In the genomic region with DNA sequence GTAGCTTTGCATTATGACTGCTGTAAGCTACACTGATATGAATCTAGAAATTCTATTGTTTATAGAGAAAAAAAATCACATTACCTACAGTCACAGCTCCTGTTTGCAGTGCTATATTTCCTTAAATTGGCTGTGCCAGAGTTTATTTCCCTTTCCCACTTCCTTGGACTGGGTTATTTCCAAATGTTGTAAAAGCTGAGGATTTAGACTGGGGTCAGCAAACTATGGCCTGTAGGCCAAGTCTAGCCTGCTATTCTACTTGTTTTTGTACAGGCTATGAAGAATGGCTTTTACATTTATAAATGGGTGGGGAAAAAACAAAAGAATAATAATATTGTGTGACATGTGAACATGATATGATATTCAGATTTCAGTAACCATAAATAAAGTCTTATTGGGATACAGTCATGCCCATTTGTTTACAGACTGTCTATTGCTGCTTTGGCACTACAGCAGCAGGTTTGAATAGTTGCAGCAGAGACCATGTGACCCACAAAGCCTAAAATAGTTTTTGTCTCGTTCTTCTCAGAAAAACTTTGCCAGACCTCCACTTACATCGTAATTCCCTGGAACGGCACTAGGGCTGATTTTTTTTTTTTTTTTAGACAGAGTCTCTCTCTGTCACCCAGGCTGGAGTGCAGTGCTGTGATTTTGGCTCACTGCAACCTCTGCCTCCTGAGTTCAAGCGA, we compare ENCODE assay signal across 19 cellular contexts. TPM values are rescaled to one million over a fixed set of nuclear protein-coding genes. Genes with fewer than 3 reads are reported as not detected.
A peak's percentile ranks its signal among the peaks of the same experiment; 100 is the strongest.
DNase-seq lines count a peak whose midpoint lies in the region; ATAC-seq and TF ChIP-seq lines count a peak whose summit lies in the region.
"Had no signal": no experiment of that assay in that cellular context is flagged by ENCODE, and none has a peak within 500 bp of the region (broad histone marks: within the 10 kb centered on the region; RNA-seq: fewer than 3 reads in every experiment).

No MANE protein-coding gene starts in this region.

- H3K27ac ChIP-seq in GM23248: no peak overlapping the region
- H3K27ac ChIP-seq in ascending aorta: peak overlapping the region; percentile 71 to 80
- peak overlapping the region; percentile 72 for H3K27ac ChIP-seq in left ventricle myocardium inferior (replicated peaks)
- peak overlapping the region; percentile 96 for H3K27ac ChIP-seq in temporal lobe (ENCODE audit: low read depth, low read length)
- no peak overlapping the region for H3K27ac ChIP-seq in prostate gland

- no peaks in the 10 kb centered on the region for H3K79me2 ChIP-seq in GM23248 (ENCODE audit: insufficient read depth)

- DNase-seq in GM23248 (peak; percentile 30), ascending aorta (ENCODE audit: low spot score in 2 of 2) (no peak), left ventricle myocardium inferior (no peak), prostate gland (ENCODE audit: low spot score) (no peak), lower leg skin (ENCODE audit: low spot score in 2 of 2) (no peak), NCI-H187 (lab: John Stamatoyannopoulos, UW) (no peak)
- DNase-seq: activated CD4-positive, alpha-beta T cell treated with anti-CD3 and anti-CD28 coated beads for 36 hours; activated T-cell treated with anti-CD3 and anti-CD28 coated beads, Interleukin-2, amount 50 U/mL, for 48 hours; CD4-positive, alpha-beta memory T cell; KBM-7; NCI-H1694; NCI-H446 treated with DMSO at 0.1 percent for 48 hours; posterior cingulate gyrus; stimulated activated CD4-positive, alpha-beta T cell treated with anti-CD3 and anti-CD28 coated beads, Interleukin-15, amount 100 ng/mL, for 24 hours had no signal

- no peaks in the 10 kb centered on the region for H4K20me1 ChIP-seq in GM23248 (ENCODE audit: insufficient read depth)

- no peak for TF ChIP-seq CTCF in ascending aorta (IDR thresholded peaks at IDR 0.05)
- no peak for TF ChIP-seq CTCF in left ventricle myocardium inferior (IDR thresholded peaks at IDR 0.05; ENCODE audit: borderline replicate concordance)
- no peak for TF ChIP-seq CTCF in prostate gland (IDR thresholded peaks at IDR 0.05)
- TF ChIP-seq CTCF in lower leg skin (IDR thresholded peaks at IDR 0.05): no peak

- no peak overlapping the region for H3K4me2 ChIP-seq in GM23248 (ENCODE audit: unreplicated experiment)

- H3K36me3 ChIP-seq in GM23248 (ENCODE audit: low read depth) (no peaks in the 10 kb centered on the region), ascending aorta (no peaks in the 10 kb centered on the region), left ventricle myocardium inferior (no peaks in the 10 kb centered on the region), prostate gland (no peaks in the 10 kb centered on the region)

- H2AFZ ChIP-seq in GM23248: peak overlapping the region; percentile 38

- no peak overlapping the region for H3K9ac ChIP-seq in GM23248

- ATAC-seq in HG03196 (IDR thresholded peaks at IDR 0.05; ENCODE audit: unreplicated experiment): no peak
- ATAC-seq: activated CD4-positive, alpha-beta T cell treated with anti-CD3 and anti-CD28 coated beads for 36 hours; Panc1 had no signal

- TF ChIP-seq POLR2A in prostate gland (IDR thresholded peaks at IDR 0.05) (no peak), lower leg skin (IDR thresholded peaks at IDR 0.05) (no peak)

- in situ Hi-C loops in GM23248 (cut with MboI): no loop called here

- H3K9me3 ChIP-seq in GM23248 (ENCODE audit: low read depth): no peaks in the 10 kb centered on the region
- no peaks in the 10 kb centered on the region for H3K9me3 ChIP-seq in ascending aorta
- H3K9me3 ChIP-seq in left ventricle myocardium inferior (replicated peaks): no peaks in the 10 kb centered on the region
- no peaks in the 10 kb centered on the region for H3K9me3 ChIP-seq in prostate gland

- no peaks in the 10 kb centered on the region for H3K27me3 ChIP-seq in GM23248 (replicated peaks; ENCODE audit: insufficient read depth)
- H3K27me3 ChIP-seq in ascending aorta: no peaks in the 10 kb centered on the region
- no peaks in the 10 kb centered on the region for H3K27me3 ChIP-seq in left ventricle myocardium inferior (ENCODE audit: low read depth)
- H3K27me3 ChIP-seq in prostate gland (replicated peaks; ENCODE audit: insufficient read depth): no peaks in the 10 kb centered on the region

- H3F3A ChIP-seq in GM23248 (ENCODE audit: insufficient read depth): no peaks in the 10 kb centered on the region

- H3K4me3 ChIP-seq in GM23248 (no peak overlapping the region), ascending aorta (peak overlapping the region in 1 of 2 donors; percentile 42), left ventricle myocardium inferior (no peak overlapping the region), prostate gland (no peak overlapping the region), lower leg skin (ENCODE audit: low read depth, poor library complexity, severe bottlenecking) (no peak overlapping the region)

- 15 to 24% methylated on average over 4 of the region's 4 CpGs for WGBS in GM23248 (ENCODE audit: low coverage in 1 of 2, low lambda C conversion rate in 2 of 2, missing lambda C conversion rate in 2 of 2), 2 experiments
- WGBS in prostate gland: 32% methylated on average over 4 of the region's 4 CpGs
- 35 to 39% methylated on average over 4 of the region's 4 CpGs for WGBS in lower leg skin, 2 donors

- H3K4me1 ChIP-seq in GM23248 (ENCODE audit: insufficient read depth) (no peaks in the 10 kb centered on the region), ascending aorta (peaks cover 4 to 28% of the 10 kb centered on the region in 2 donors), left ventricle myocardium inferior (peaks cover 38% of the 10 kb centered on the region), prostate gland (replicated peaks) (no peaks in the 10 kb centered on the region)

- no peaks in the 10 kb centered on the region for H3K9me2 ChIP-seq in GM23248 (ENCODE audit: insufficient read depth)

- intact Hi-C loops in ascending aorta (cut with DNase I): loop anchor here (5.0 kb wide), 1 partner anchor 42 kb away; no protein-coding TSS in a partner anchor
- intact Hi-C loops in left ventricle myocardium inferior (cut with micrococcal nuclease): no loop called here
- intact Hi-C loops in prostate gland (cut with DNase I): no loop called here
- intact Hi-C loops in lower leg skin (cut with DNase I; ENCODE audit: low total_unique reads): no loop called here

RNA-seq across cellular contexts. Expression of gene GLDN, which starts 7.8 kb away (rescaled TPM):
- 0.25 and 2.8 TPM in 2 replicates for total RNA-seq in GM23248 (2014; rRNA removed; shearing (Covaris generic))
- 0.27 and 0.29 TPM in 2 replicates for polyA plus RNA-seq in GM23248 (2016; fragmentation: Nextera tagmentation; extraction: Ambion mirVana)
- 3.4 TPM for total RNA-seq in ascending aorta
- 4.8 TPM for total RNA-seq in left ventricle myocardium inferior
- 2.7 TPM for total RNA-seq in temporal lobe
- 1 to 10 TPM; 1.2 to 1.4 TPM for total RNA-seq in prostate gland
- 1 to 10 TPM; 3.7 to 9.4 (median 4.9) TPM for total RNA-seq in lower leg skin
- total RNA-seq: activated CD4-positive, alpha-beta T cell treated with anti-CD3 and anti-CD28 coated beads for 36 hours; CD4-positive, alpha-beta memory T cell; dermis microvascular lymphatic vessel endothelial cell; T-helper 1 cell treated with Interleukin-12 subunit alpha and Interleukin-12 subunit beta and Interleukin-4 antibody, amounts not matched to agents 30 ng/mL and 1 ng/mL, for 36 hours had no signal
- polyA plus RNA-seq: CD4-positive, alpha-beta memory T cell had no signal

RNA-seq across cellular contexts. Expression of gene CYP19A1, which starts 10.9 kb away (rescaled TPM):
- total RNA-seq in GM23248 (2014; rRNA removed; shearing (Covaris generic)): 0.51 and 0.76 TPM in 2 replicates
- polyA plus RNA-seq in GM23248 (2016; fragmentation: Nextera tagmentation; extraction: Ambion mirVana): 0.85 and 1.2 TPM in 2 replicates
- total RNA-seq in ascending aorta: 95.7 TPM
- total RNA-seq in left ventricle myocardium inferior: 0.60 TPM
- 0.25 TPM for total RNA-seq in temporal lobe
- total RNA-seq in prostate gland: 1 to 10 TPM in 1 of 2 donors, not detected in 1; 4.4 TPM
- 1 to 10 TPM in 3 of 4 donors, under 1 TPM in 1; 0.51 to 6.2 (median 2.6) TPM for total RNA-seq in lower leg skin
- total RNA-seq: activated CD4-positive, alpha-beta T cell treated with anti-CD3 and anti-CD28 coated beads for 36 hours; CD4-positive, alpha-beta memory T cell; dermis microvascular lymphatic vessel endothelial cell had no signal
- polyA plus RNA-seq: CD4-positive, alpha-beta memory T cell had no signal

Comparison
In these comparisons a context has a peak if more than half of its experiments do, and no peak if none do; other contexts are left out.
1. H3K27ac ChIP-seq: peak in ascending aorta (2 of 2), left ventricle myocardium inferior (single experiment) and temporal lobe (single experiment); none in GM23248 (single experiment) and prostate gland (0 of 2).
2. RNA of gene CYP19A1, which starts 10.9 kb away (total RNA-seq): 95.7 TPM in ascending aorta (single experiment); 4.4 TPM in prostate gland, 0.51 to 6.2 TPM in lower leg skin, 0.51 to 0.76 TPM in GM23248, 0.60 TPM in left ventricle myocardium inferior (single experiment) and 0.25 TPM in temporal lobe (single experiment); every median in the first group is over 10 times any median in the second.